In the genomic region with DNA sequence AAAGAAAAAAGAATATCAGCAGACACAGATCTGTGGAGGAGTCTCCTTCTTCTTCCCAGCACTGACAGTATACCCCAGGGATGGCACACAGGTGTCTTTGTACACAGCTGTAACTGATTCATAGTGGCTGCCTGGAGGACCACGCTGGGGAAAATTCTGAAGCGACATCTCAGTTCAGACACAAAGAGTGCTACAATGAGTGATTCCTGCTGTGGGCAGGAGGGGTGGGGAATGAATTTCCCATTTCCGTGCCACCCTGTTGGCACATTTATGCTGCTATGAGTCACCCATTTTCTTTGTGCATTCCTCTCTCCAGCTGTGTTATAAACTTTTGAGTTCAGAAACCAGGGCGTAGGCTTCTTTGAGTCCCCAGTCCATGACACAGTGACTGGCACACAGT, we compare ENCODE assay signal across 22 cellular contexts.
DNase-seq lines count a peak whose midpoint lies in the region; ATAC-seq and TF ChIP-seq lines count a peak whose summit lies in the region.
"Had no signal": no experiment of that assay in that cellular context is flagged by ENCODE, and none has a peak within 500 bp of the region (broad histone marks: within the 10 kb centered on the region; RNA-seq: fewer than 3 reads in every experiment).

No MANE protein-coding gene starts in this region.

- no peaks in the 10 kb centered on the region for H3K4me1 ChIP-seq in RWPE2 (ENCODE audit: insufficient read depth, poor library complexity, severe bottlenecking)
- H3K4me1 ChIP-seq: lower lobe of right lung had no signal

- DNase-seq in ACHN, result peak; percentile 58
- peak; percentile 0 for DNase-seq in HS-27A (ENCODE audit: low read depth)
- no peak for DNase-seq in RWPE2 (ENCODE audit: low spot score)
- peak; percentile 56 for DNase-seq in foreskin melanocyte
- DNase-seq in MV-4-11 (lab: John Stamatoyannopoulos, UW), result no peak
- no peak for DNase-seq in stimulated activated naive CD4-positive, alpha-beta T cell (lab: John Stamatoyannopoulos, UW)
- DNase-seq: activated CD4-positive, alpha-beta T cell treated with anti-CD3 and anti-CD28 coated beads, Interleukin-2, amount 50 U/mL, for 48 hours; activated naive CD4-positive, alpha-beta T cell treated with anti-CD3 and anti-CD28 coated beads for 36 hours; anterior cingulate cortex; CD8-positive, alpha-beta memory T cell; cerebellar nuclear complex; effector CD4-positive, alpha-beta T cell; lower lobe of right lung; NCI-H187 treated with DMSO at 0.1 percent for 48 hours; NCI-H510A; occipital lobe; stimulated activated naive B cell treated with anti-CD40 and anti-IgM and Interleukin-4, amounts not matched to agents 10 μg/mL and 1 μg/mL and 100 μg/mL, for 72 hours had no signal

- H3K36me3 ChIP-seq in RWPE2 (ENCODE audit: low read depth), result no peaks in the 10 kb centered on the region
- H3K36me3 ChIP-seq: lower lobe of right lung had no signal

- ATAC-seq in RWPE2 (ENCODE audit: low read depth) (peak; percentile 59), HG03442 (IDR thresholded peaks at IDR 0.05; ENCODE audit: unreplicated experiment) (no peak), GM18511 (IDR thresholded peaks at IDR 0.05; ENCODE audit: unreplicated experiment) (no peak)
- ATAC-seq: lower lobe of right lung; Right ventricle myocardium inferior; sciatic nerve; stimulated activated naive B cell treated with anti-CD40 and anti-IgM and Interleukin-4, amounts not matched to agents 10 μg/mL and 1 μg/mL and 100 μg/mL, for 72 hours had no signal

- no peak for TF ChIP-seq CTCF in RWPE2 (IDR thresholded peaks at IDR 0.05; ENCODE audit: poor library complexity, severe bottlenecking)

- in situ Hi-C loops in ACHN (cut with HindIII; ENCODE audit: low pct_ligation_motif_present, low pct_unique_long_range_greater_than_20kb, low sequenced_read_pairs), result no loop called here

- H3K9me3 ChIP-seq in RWPE2 (ENCODE audit: severe bottlenecking), result no peaks in the 10 kb centered on the region
- H3K9me3 ChIP-seq: lower lobe of right lung had no signal

- H3K27me3 ChIP-seq in RWPE2 (ENCODE audit: insufficient read depth, poor library complexity, severe bottlenecking), result no peaks in the 10 kb centered on the region
- H3K27me3 ChIP-seq: hepatocyte had no signal

- H3K27ac ChIP-seq in RWPE2 (ENCODE audit: poor library complexity, severe bottlenecking), result no peak overlapping the region
- H3K27ac ChIP-seq: hepatocyte, lower lobe of right lung had no signal

- H3K4me3 ChIP-seq in RWPE2 (ENCODE audit: severe bottlenecking), result no peak overlapping the region
- H3K4me3 ChIP-seq: hepatocyte, lower lobe of right lung had no signal

Comparison
In these comparisons a context has a peak if more than half of its experiments do, and no peak if none do; other contexts are left out.
1. DNase-seq: peak in ACHN (single experiment), HS-27A (single experiment) and foreskin melanocyte (single experiment); none in RWPE2 (single experiment), MV-4-11 (single experiment) and stimulated activated naive CD4-positive, alpha-beta T cell (0 of 6).